In the genomic region with DNA sequence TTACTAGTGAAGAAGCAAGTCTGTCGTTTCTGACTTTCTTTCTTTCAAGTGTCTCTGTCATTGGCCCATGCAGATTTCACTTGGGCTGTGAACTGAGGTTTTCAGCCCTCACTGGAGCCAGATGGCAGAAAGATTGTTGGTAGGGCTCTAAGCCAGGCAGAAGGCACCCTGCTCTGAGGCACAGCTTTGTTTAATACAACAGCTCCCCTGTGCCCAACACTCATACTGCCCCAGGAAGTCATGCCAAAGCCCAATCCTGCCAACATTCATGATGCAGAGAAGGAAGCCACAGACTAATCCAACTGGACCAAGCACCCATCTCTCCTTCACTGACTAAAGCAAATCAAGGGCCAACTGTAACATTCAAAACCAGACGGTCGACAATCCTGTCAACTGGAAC, we compare ENCODE assay signal across 14 cellular contexts.
DNase-seq lines count a peak whose midpoint lies in the region; ATAC-seq lines count a peak whose summit lies in the region.
"Had no signal": no experiment of that assay in that cellular context is flagged by ENCODE, and none has a peak within 500 bp of the region (broad histone marks: within the 10 kb centered on the region; RNA-seq: fewer than 3 reads in every experiment).

No MANE protein-coding gene starts in this region.

- DNase-seq in G401 (ENCODE audit: low spot score) (peak; percentile 98), amygdala (lab: John Stamatoyannopoulos, UW) (peak in 53 of 56 donors; percentile 4 to 93 (median 69)), head of caudate nucleus (peak; percentile 16 to 92 (median 81)), occipital lobe (lab: John Stamatoyannopoulos, UW) (peak; percentile 74), DMS53 (lab: John Stamatoyannopoulos, UW) (no peak), SHP77 treated with DMSO at 0.1 percent for 48 hours (lab: John Stamatoyannopoulos, UW) (no peak)
- DNase-seq: AML-193; CD4-positive, alpha-beta T cell; NCI-H2107; NCI-H345; NCI-H748 treated with DMSO at 0.1 percent for 48 hours; PC-3 had no signal

- in situ Hi-C loops in G401 (cut with HindIII; ENCODE audit: low sequenced_read_pairs), result no loop called here

- ATAC-seq in GM19035 (IDR thresholded peaks at IDR 0.05; ENCODE audit: unreplicated experiment), result no peak
- ATAC-seq: K562, PC-3 had no signal

- intact Hi-C loops in head of caudate nucleus (cut with DNase I), result no loop called here

Comparison
In these comparisons a context has a peak if more than half of its experiments do, and no peak if none do; other contexts are left out.
1. DNase-seq: peak in G401 (single experiment), amygdala (53 of 56), head of caudate nucleus (42 of 42) and occipital lobe (single experiment); none in DMS53 (single experiment) and SHP77 treated with DMSO at 0.1 percent for 48 hours (single experiment).